ENCODE assay signal across 8 cellular contexts in genomic region chr9:89635007-89635742, GRCh38. TPM values are rescaled to one million over a fixed set of nuclear protein-coding genes. Genes with fewer than 3 reads are reported as not detected.
DNase-seq lines count a peak whose midpoint lies in the region; ATAC-seq and FAIRE-seq lines count a peak whose summit lies in the region.
"Had no signal": no experiment of that assay in that cellular context is flagged by ENCODE, and none has a peak within 500 bp of the region (broad histone marks: within the 10 kb centered on the region; RNA-seq: fewer than 3 reads in every experiment).

No MANE protein-coding gene starts in this region.

- no peaks in the 10 kb centered on the region for H3K27me3 ChIP-seq in small intestine (ENCODE audit: control insufficient read depth in 2 of 2, insufficient read depth in 2 of 2, low read length in 2 of 2)

- no peaks in the 10 kb centered on the region for H3K4me1 ChIP-seq in small intestine (ENCODE audit: control insufficient read depth in 2 of 2, insufficient read depth in 1 of 2, low read depth in 1 of 2, low read length in 1 of 2)

- DNase-seq in HPDE6-E6E7 (ENCODE audit: extremely low spot score): peak; percentile 26
- DNase-seq in NCI-H510A treated with DMSO at 0.1 percent for 48 hours (lab: John Stamatoyannopoulos, UW): peak; percentile 79
- DNase-seq in small intestine: peak; percentile 14
- DNase-seq in stimulated activated CD4-positive, alpha-beta T cell treated with anti-CD3 and anti-CD28 coated beads, Interleukin-4, amount 100 ng/mL, for 1 hour: no peak
- DNase-seq in stimulated activated CD4-positive, alpha-beta T cell treated with anti-CD3 and anti-CD28 coated beads, Interleukin-2, amount 100 ng/mL, for 48 hours: no peak
- no peak for DNase-seq in KBM-7
- DNase-seq: left ventricle myocardium superior had no signal

- no peaks in the 10 kb centered on the region for H3K9me3 ChIP-seq in small intestine (ENCODE audit: control insufficient read depth, low read depth)

- WGBS in small intestine, 3 donors: 48 to 66% (median 51%) methylated on average over 7 of the region's 7 CpGs

- ATAC-seq in esophagus mucosa: peak; percentile 62
- ATAC-seq: left ventricle myocardium superior had no signal

- H3K4me3 ChIP-seq in small intestine (ENCODE audit: low read depth in 1 of 2, low read length in 2 of 2): no peak overlapping the region

- no peaks in the 10 kb centered on the region for H3K36me3 ChIP-seq in small intestine (ENCODE audit: control insufficient read depth in 2 of 2, insufficient read depth in 2 of 2, low read length in 2 of 2)

- no peak for FAIRE-seq in small intestine (lab: Jason Lieb, UNC)

- in situ Hi-C loops in KBM-7 (cut with MboI; ENCODE audit: low pct_unique_long_range_greater_than_20kb, low sequenced_read_pairs): loop anchor here (25.0 kb wide), 1 partner anchor 102 kb away; no protein-coding TSS in a partner anchor

- no peak overlapping the region for H3K27ac ChIP-seq in small intestine (ENCODE audit: low read depth in 1 of 2, low read length in 1 of 2)

RNA-seq across cellular contexts. Expression of gene GADD45G, which starts 30.4 kb away (rescaled TPM):
- total RNA-seq in esophagus mucosa: 1.6 TPM
- polyA plus RNA-seq in small intestine: 10 to 100 TPM; 21.9 to 25.4 (median 25.3) TPM

Comparison
In these comparisons a context has a peak if more than half of its experiments do, and no peak if none do; other contexts are left out.
1. DNase-seq: peak in HPDE6-E6E7 (single experiment), NCI-H510A treated with DMSO at 0.1 percent for 48 hours (single experiment) and small intestine (single experiment); none in stimulated activated CD4-positive, alpha-beta T cell treated with anti-CD3 and anti-CD28 coated beads, Interleukin-4, amount 100 ng/mL, for 1 hour (single experiment), stimulated activated CD4-positive, alpha-beta T cell treated with anti-CD3 and anti-CD28 coated beads, Interleukin-2, amount 100 ng/mL, for 48 hours (0 of 2) and KBM-7 (single experiment).